1 cellular context compared by ENCODE assay signal in the genomic region with DNA sequence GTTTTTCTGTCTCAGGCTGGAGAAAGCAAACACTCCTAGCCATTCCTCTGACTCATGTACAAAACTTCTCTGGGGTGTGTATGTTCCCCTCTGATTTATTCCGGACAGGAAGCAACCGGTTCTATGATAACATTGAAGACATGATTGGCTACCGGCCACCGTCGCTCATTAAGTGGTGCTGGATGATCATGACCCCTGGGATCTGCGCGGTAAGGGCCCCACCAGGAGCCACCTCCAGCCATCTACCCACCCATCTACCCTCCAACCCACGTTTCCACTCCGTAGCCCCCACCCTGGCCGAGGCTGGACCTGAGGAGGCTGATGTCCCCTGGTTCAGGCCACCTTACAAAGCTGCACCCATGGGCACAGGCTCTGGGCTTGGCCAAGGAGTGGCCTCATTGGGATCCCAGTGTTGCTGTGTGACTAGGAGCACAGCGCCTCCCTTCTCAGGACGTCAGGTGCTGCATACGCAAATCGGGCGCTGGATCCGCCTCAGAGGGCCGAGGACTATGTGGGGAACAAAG.
TF ChIP-seq lines count a peak whose summit lies in the region.

No MANE protein-coding gene starts in this region.

TF ChIP-seq in HepG2, 621 proteins besides CTCF, POLR2A, EP300 and RAD21 (continued from another document):
- TF ChIP-seq, protein P1, sequence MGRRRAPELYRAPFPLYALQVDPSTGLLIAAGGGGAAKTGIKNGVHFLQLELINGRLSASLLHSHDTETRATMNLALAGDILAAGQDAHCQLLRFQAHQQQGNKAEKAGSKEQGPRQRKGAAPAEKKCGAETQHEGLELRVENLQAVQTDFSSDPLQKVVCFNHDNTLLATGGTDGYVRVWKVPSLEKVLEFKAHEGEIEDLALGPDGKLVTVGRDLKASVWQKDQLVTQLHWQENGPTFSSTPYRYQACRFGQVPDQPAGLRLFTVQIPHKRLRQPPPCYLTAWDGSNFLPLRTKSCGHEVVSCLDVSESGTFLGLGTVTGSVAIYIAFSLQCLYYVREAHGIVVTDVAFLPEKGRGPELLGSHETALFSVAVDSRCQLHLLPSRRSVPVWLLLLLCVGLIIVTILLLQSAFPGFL (CRISPR knock-in tag; IDR thresholded peaks at IDR 0.05) = no peak
- TF ChIP-seq ZNF800 (CRISPR knock-in tag; IDR thresholded peaks at IDR 0.05) = no peak
- no peak for TF ChIP-seq SNAPC2 (CRISPR knock-in tag; IDR thresholded peaks at IDR 0.05)
- no peak for TF ChIP-seq TBL1XR1 (IDR thresholded peaks at IDR 0.05; ENCODE audit: borderline replicate concordance, low read length, partially characterized antibody)
- TF ChIP-seq PTBP1 (IDR thresholded peaks at IDR 0.05; ENCODE audit: low read depth, low read length, poor library complexity, severe bottlenecking) = no peak
- no peak for TF ChIP-seq RBM39 (IDR thresholded peaks at IDR 0.05; ENCODE audit: low read depth, low read length, poor library complexity, severe bottlenecking)
TF ChIP-seq in HepG2: peak in this region for 0.
